24 cellular contexts compared by ENCODE assay signal in the genomic region with DNA sequence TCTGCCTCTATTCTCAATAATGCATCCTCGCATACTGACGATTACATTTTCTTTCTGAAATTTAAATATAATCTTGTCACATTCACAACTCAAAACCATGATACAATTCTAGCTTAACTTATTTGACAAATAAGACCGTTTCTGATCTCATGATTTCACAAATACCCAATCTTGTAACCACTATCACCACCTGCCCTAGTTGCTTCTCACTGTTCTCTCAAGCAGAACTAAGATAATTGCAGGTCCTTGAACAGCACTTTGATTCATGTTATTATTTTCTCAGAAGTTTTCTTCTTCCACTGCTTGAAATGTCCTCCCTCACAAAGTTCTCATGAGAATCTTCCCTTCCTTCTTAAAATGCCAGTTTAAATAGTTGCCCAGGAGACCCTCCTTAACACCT.
DNase-seq lines count a peak whose midpoint lies in the region; ATAC-seq, FAIRE-seq and TF ChIP-seq lines count a peak whose summit lies in the region.
"Had no signal": no experiment of that assay in that cellular context is flagged by ENCODE, and none has a peak within 500 bp of the region (broad histone marks: within the 10 kb centered on the region; RNA-seq: fewer than 3 reads in every experiment).

No MANE protein-coding gene starts in this region.

- DNase-seq in NCI-H2171 treated with DMSO at 0.1 percent for 48 hours (lab: John Stamatoyannopoulos, UW) (peak; percentile 43), NCI-H2171 (lab: John Stamatoyannopoulos, UW) (no peak), NAMALWA (ENCODE audit: low spot score) (peak; percentile 29), naive B cell (no peak), GM12892 (ENCODE audit: insufficient read length) (no peak), anterior cingulate cortex (lab: John Stamatoyannopoulos, UW) (no peak), ecto neural progenitor cell (ENCODE audit: low spot score) (no peak)
- DNase-seq: 8988T; ACHN; AML-193; Caco-2; CD4-positive, CD25-positive, alpha-beta regulatory T cell; CD8-positive, alpha-beta T cell; DMS153; DMS79; EL; GDM1; H9; HFFc6 had no signal

- no peak for TF ChIP-seq POLR2A in GM12892 (IDR thresholded peaks at IDR 0.05; ENCODE audit: low read depth, low read length)

- peak; percentile 51 to 61 for ATAC-seq in naive B cell (ENCODE audit: low read depth in 2 of 2)
- ATAC-seq: A549; CD8-positive, alpha-beta T cell; GM12878; GM23338; HCT116 had no signal

- H3K9me3 Mint-ChIP-seq in naive B cell, result peaks cover 0 to 2% (median 0%) of the 10 kb centered on the region in 7 donors
- H3K9me3 Mint-ChIP-seq: GM23338, H9 had no signal

- no peak for FAIRE-seq in GM12892 (lab: Jason Lieb, UNC)
- FAIRE-seq: A549, GM12878, GM18507 had no signal

- no peaks in the 10 kb centered on the region for H3K27me3 Mint-ChIP-seq in naive B cell
- H3K27me3 Mint-ChIP-seq: CD4-positive, CD25-positive, alpha-beta regulatory T cell had no signal

- no peaks in the 10 kb centered on the region for H3K36me3 Mint-ChIP-seq in naive B cell
- H3K36me3 Mint-ChIP-seq: CD4-positive, CD25-positive, alpha-beta regulatory T cell; CD8-positive, alpha-beta T cell had no signal

- peaks cover 20 to 39% (median 26%) of the 10 kb centered on the region in 3 donors for H3K4me1 Mint-ChIP-seq in naive B cell

- H3K4me3 Mint-ChIP-seq in naive B cell, result peak overlapping the region in 1 of 8 donors; percentile 40
- H3K4me3 Mint-ChIP-seq: CD4-positive, CD25-positive, alpha-beta regulatory T cell; CD8-positive, alpha-beta T cell; GM23338; H9; HFFc6 had no signal

- H3K27ac Mint-ChIP-seq in naive B cell, result peak overlapping the region in 1 of 6 donors; percentile 64
- H3K27ac Mint-ChIP-seq: CD4-positive, CD25-positive, alpha-beta regulatory T cell; CD8-positive, alpha-beta T cell; GM23338; H9; HFFc6 had no signal

Comparison
In these comparisons a context has a peak if more than half of its experiments do, and no peak if none do; other contexts are left out.
1. DNase-seq: peak in NCI-H2171 treated with DMSO at 0.1 percent for 48 hours (single experiment) and NAMALWA (single experiment); none in NCI-H2171 (single experiment), naive B cell (single experiment), GM12892 (single experiment), anterior cingulate cortex (0 of 58) and ecto neural progenitor cell (single experiment).